Comparison of ENCODE assay signal across 28 cellular contexts in the genomic region with DNA sequence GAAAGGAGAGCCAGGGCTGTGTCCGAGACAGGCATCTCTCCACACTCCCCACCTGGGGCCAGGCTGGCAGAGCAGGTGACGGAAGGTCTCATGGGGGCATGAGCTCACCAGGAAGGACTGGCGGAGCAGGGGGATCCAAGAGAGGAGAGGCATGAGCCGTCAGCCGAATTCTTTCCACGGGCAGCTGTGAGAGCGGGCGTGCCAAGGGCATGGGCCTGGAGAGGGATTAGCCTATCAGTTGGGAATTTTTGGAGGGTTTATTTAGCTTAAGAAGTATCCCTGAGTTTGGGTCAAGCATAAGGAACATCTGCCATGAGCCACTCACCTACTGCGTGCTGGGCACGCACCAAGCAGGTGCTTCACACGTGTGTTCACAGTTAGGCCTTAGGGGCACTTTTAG.
"Had no signal": no experiment of that assay in that cellular context is flagged by ENCODE, and none has a peak within 500 bp of the region (broad histone marks: within the 10 kb centered on the region; RNA-seq: fewer than 3 reads in every experiment).

No MANE protein-coding gene starts in this region.

- H3K4me1 Mint-ChIP-seq: activated B cell treated with CpG ODN at 0.5 μM for 24 hours; activated T-helper 17 cell treated with anti-CD3 and anti-CD28 coated beads, Interleukin-2, amount 50 U/mL, for 72 hours had no signal

- H3K27ac Mint-ChIP-seq: activated B cell treated with CpG ODN at 0.5 μM for 24 hours; activated CD8-positive, alpha-beta T cell treated with anti-CD3 and anti-CD28 coated beads for 36 hours; activated naive CD4-positive, alpha-beta T cell treated with anti-CD3 and anti-CD28 coated beads, Interleukin-2, amount 50 U/mL, for 72 hours; activated T-helper 17 cell treated with anti-CD3 and anti-CD28 coated beads, Interleukin-2, amount 50 U/mL, for 72 hours; nephron progenitor cell; T-helper 2 cell treated with Interferon-gamma antibody and Interleukin-4, amounts not matched to agents 5 μg/mL and 100 μg/mL, for 36 hours had no signal

- H3K27me3 ChIP-seq: body of pancreas, colonic mucosa, testis, transverse colon had no signal

- H3K4me1 ChIP-seq: body of pancreas, colonic mucosa, left ventricle myocardium inferior, pancreas, testis, transverse colon had no signal

- ATAC-seq: activated CD8-positive, alpha-beta T cell treated with anti-CD3 and anti-CD28 coated beads for 36 hours; activated naive CD4-positive, alpha-beta T cell treated with anti-CD3 and anti-CD28 coated beads, Interleukin-2, amount 50 U/mL, for 72 hours; activated T-cell treated with anti-CD3 and anti-CD28 coated beads, Interleukin-2, amount 50 U/mL, for 4 hours; activated T-helper 17 cell treated with anti-CD3 and anti-CD28 coated beads, Interleukin-2, amount 50 U/mL, for 72 hours; body of pancreas; mucosa of descending colon; pancreas; right cardiac atrium had no signal

- DNase-seq: activated B cell treated with CpG ODN at 0.5 μM for 24 hours; activated CD4-positive, alpha-beta T cell treated with anti-CD3 and anti-CD28 coated beads, Interleukin-2, amount 50 U/mL, for 1 hour; activated CD8-positive, alpha-beta T cell treated with anti-CD3 and anti-CD28 coated beads for 36 hours; activated gamma-delta T cell treated with Interleukin-2 at 50 U/mL for 16 hours; activated T-cell treated with anti-CD3 and anti-CD28 coated beads, Interleukin-2, amount 50 U/mL, for 4 hours; anterior cingulate cortex; body of pancreas; cerebellar nuclear complex; colonic mucosa; effector CD8-positive, alpha-beta T cell; esophagus squamous epithelium; foreskin melanocyte; left ventricle myocardium inferior; mucosa of descending colon; naive B cell; nephron progenitor cell; pancreas; right cardiac atrium; stimulated activated CD4-positive, alpha-beta T cell treated with anti-CD3 and anti-CD28 coated beads, Interleukin-2, amount 100 ng/mL, for 48 hours; stimulated activated naive CD4-positive, alpha-beta T cell treated with Interleukin-2 at 50 U/mL for 16 hours; testis; transverse colon had no signal

- H3K9me3 Mint-ChIP-seq: activated B cell treated with CpG ODN at 0.5 μM for 24 hours; activated CD8-positive, alpha-beta T cell treated with anti-CD3 and anti-CD28 coated beads for 36 hours; activated naive CD4-positive, alpha-beta T cell treated with anti-CD3 and anti-CD28 coated beads, Interleukin-2, amount 50 U/mL, for 72 hours; activated T-cell treated with anti-CD3 and anti-CD28 coated beads, Interleukin-2, amount 50 U/mL, for 4 hours; activated T-helper 17 cell treated with anti-CD3 and anti-CD28 coated beads, Interleukin-2, amount 50 U/mL, for 72 hours; naive B cell; nephron progenitor cell; T-helper 2 cell treated with Interferon-gamma antibody and Interleukin-4, amounts not matched to agents 5 μg/mL and 100 μg/mL, for 36 hours had no signal

- H3K36me3 Mint-ChIP-seq: activated naive CD4-positive, alpha-beta T cell treated with anti-CD3 and anti-CD28 coated beads, Interleukin-2, amount 50 U/mL, for 72 hours; naive B cell had no signal

- H3K27ac ChIP-seq: body of pancreas, cardiac muscle cell, colonic mucosa, epithelial cell of prostate, esophagus squamous epithelium, left ventricle myocardium inferior, pancreas, testis, transverse colon had no signal

- H3K4me3 ChIP-seq: body of pancreas, cardiac muscle cell, colonic mucosa, esophagus squamous epithelium, left ventricle myocardium inferior, lung, mucosa of descending colon, pancreas, testis, transverse colon had no signal

- H3K9me3 ChIP-seq: body of pancreas, colonic mucosa, esophagus squamous epithelium, left ventricle myocardium inferior, mucosa of descending colon, pancreas, testis, transverse colon had no signal

- H3K36me3 ChIP-seq: cardiac muscle cell, colonic mucosa, esophagus squamous epithelium, left ventricle myocardium inferior, pancreas, transverse colon had no signal

- H3K4me3 Mint-ChIP-seq: activated B cell treated with CpG ODN at 0.5 μM for 24 hours; activated CD8-positive, alpha-beta T cell treated with anti-CD3 and anti-CD28 coated beads for 36 hours; activated T-cell treated with anti-CD3 and anti-CD28 coated beads, Interleukin-2, amount 50 U/mL, for 4 hours; activated T-helper 17 cell treated with anti-CD3 and anti-CD28 coated beads, Interleukin-2, amount 50 U/mL, for 72 hours; naive B cell; nephron progenitor cell; T-helper 2 cell treated with Interferon-gamma antibody and Interleukin-4, amounts not matched to agents 5 μg/mL and 100 μg/mL, for 36 hours had no signal
